ENCODE assay signal across 10 cellular contexts in the genomic region with DNA sequence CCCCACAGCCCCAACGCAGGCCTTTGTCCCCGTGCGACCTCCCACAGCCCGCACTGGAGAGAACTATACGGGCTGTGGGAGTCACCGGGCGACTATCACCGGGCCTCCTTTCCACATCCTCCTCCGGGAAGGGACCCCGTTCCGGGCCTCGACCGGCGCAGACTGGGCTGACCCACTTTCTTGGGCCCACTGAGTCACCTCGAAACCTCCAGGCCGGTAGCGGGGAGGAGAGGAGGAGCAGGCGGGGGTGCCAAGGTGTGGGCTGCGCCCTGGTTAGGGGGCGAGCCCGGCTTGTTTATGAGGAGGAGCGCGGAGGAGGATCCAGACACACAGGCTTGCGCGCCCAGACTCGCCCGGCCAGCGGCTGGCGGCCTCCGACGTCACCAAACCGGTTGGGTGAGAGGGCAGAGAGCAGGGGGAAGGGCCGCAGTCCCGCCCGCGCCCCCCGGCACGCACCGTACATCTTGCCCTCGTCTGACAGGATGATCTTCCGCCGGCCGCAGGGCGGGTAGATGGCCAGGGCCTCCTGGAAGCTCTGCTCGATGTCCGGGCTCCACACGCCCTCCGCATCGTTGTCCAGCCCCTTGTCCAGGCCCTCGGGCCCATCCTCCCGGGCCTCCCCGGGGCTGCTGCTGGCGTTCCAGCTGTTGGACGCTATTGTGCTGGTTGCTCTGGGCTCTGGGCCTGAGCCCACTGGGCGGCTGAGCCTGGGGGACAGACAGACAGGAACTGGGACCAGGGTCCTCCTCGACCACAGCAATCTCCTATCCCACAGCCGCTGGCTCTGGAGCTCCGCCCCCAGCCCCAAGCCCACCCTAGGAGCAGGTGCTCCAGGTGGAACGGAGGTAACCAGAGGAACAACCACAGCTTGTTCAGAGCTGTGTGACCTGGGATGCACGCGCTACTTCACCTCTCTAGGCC. TPM values are rescaled to one million over a fixed set of nuclear protein-coding genes. Genes with fewer than 3 reads are reported as not detected.
A peak's percentile ranks its signal among the peaks of the same experiment; 100 is the strongest.
DNase-seq lines count a peak whose midpoint lies in the region; ATAC-seq, FAIRE-seq and TF ChIP-seq lines count a peak whose summit lies in the region.
"Had no signal": no experiment of that assay in that cellular context is flagged by ENCODE, and none has a peak within 500 bp of the region (broad histone marks: within the 10 kb centered on the region; RNA-seq: fewer than 3 reads in every experiment).

No MANE protein-coding gene starts in this region.

- DNase-seq in NCI-H2171 (lab: John Stamatoyannopoulos, UW) (peak; percentile 64), H1 (ENCODE audit: low read depth in 1 of 2, low spot score in 2 of 2) (peak in 1 of 2 experiments; percentile 95), lower lobe of right lung (peak; percentile 84), thyroid gland (peak; percentile 90 to 92), NCI-H446 (lab: John Stamatoyannopoulos, UW) (no peak), AG08396 (ENCODE audit: low spot score) (no peak)
- DNase-seq: stimulated activated CD4-positive, alpha-beta T cell treated with anti-CD3 and anti-CD28 coated beads, Interleukin-4, amount 100 ng/mL, for 24 hours had no signal

- intact Hi-C loops in lower lobe of right lung (cut with DNase I), result no loop called here
- intact Hi-C loops in thyroid gland (cut with DNase I), result no loop called here

- peaks cover 0 to 17% of the 10 kb centered on the region in 2 experiments; a peak in 2 of 4 replicates for H3K79me2 ChIP-seq in H1 (ENCODE audit: control insufficient read depth in 1 of 2, insufficient read depth in 2 of 2, low read length in 2 of 2)

- peaks cover 0 to 9% of the 10 kb centered on the region in 2 experiments for H4K20me1 ChIP-seq in H1 (replicated peaks in 1 of 2; ENCODE audit: control insufficient read depth in 1 of 2, insufficient read depth in 2 of 2, low read length in 2 of 2)

- TF ChIP-seq RAD21 in H1 (IDR thresholded peaks at IDR 0.05 in 1 of 2, conservative IDR thresholded peaks at IDR 0.05 in 1 of 2; ENCODE audit: low read depth in 2 of 2, low read length in 2 of 2), result no peak; a peak in 1 of 4 replicates

- peak overlapping the region; percentile 27 for H3K4ac ChIP-seq in H1 (replicated peaks; ENCODE audit: insufficient read length, low read depth, low read length)

- 10% methylated on average over 53 of the region's 61 CpGs; no CpG with 5 or more reads in 1 of the 2 experiments for WGBS in H1 (ENCODE audit: extremely low coverage in 1 of 2, insufficient coverage in 1 of 2, insufficient read length in 1 of 2, insufficient replicate concordance in 2 of 2, low coverage in 1 of 2, low lambda C conversion rate in 2 of 2, missing lambda C conversion rate in 1 of 2), 2 experiments
- 33 to 42% methylated on average over 38 to 49 of the region's 61 CpGs for WGBS in thyroid gland, 2 donors

- H2AFZ ChIP-seq in H1 (ENCODE audit: low read length), result no peak overlapping the region

- TF ChIP-seq EP300 in H1 (IDR thresholded peaks at IDR 0.05; ENCODE audit: borderline replicate concordance in 1 of 2, low read depth in 2 of 2, low read length in 2 of 2), result peak; percentile 73 to 93

- H2BK12ac ChIP-seq in H1 (ENCODE audit: low read depth, low read length), result peak overlapping the region; percentile 100

- POLR2A ChIA-PET in H1 (lab: Charles Lee; ENCODE audit: partially characterized antibody), result interaction anchor here (0.5 to 37.6 kb wide), 9 partner anchors 7 to 278 kb away, joined by 3 to 1319 read pairs (median 4); a partner anchor contains a TSS

- peaks cover 0 to 8% (median 1%) of the 10 kb centered on the region in 4 experiments; a peak in 1 of 8 replicates for H3K36me3 ChIP-seq in H1 (ENCODE audit: control insufficient read depth in 2 of 4, insufficient read depth in 4 of 4, low read length in 3 of 4)
- H3K36me3 ChIP-seq in lower lobe of right lung, result peaks cover 15% of the 10 kb centered on the region
- H3K36me3 ChIP-seq in thyroid gland, result no peaks in the 10 kb centered on the region

- peak overlapping the region; percentile 46 for H4K5ac ChIP-seq in H1 (ENCODE audit: insufficient read length, low read depth, low read length)

- peak in 1 of 2 experiments; percentile 97; a peak in 2 of 3 replicates for TF ChIP-seq POLR2A in H1 (IDR thresholded peaks at IDR 0.05; ENCODE audit: control extremely low read depth in 1 of 2, low read depth in 2 of 2, low read length in 2 of 2)
- TF ChIP-seq POLR2A in thyroid gland (IDR thresholded peaks at IDR 0.05), result peak in 1 of 2 donors; percentile 62

- H3K9me3 ChIP-seq in H1 (ENCODE audit: insufficient read depth in 2 of 2, low read depth in 1 of 2, low read length in 1 of 2), result no peaks in the 10 kb centered on the region
- H3K9me3 ChIP-seq in lower lobe of right lung, result no peaks in the 10 kb centered on the region
- no peaks in the 10 kb centered on the region for H3K9me3 ChIP-seq in thyroid gland

- FAIRE-seq in H1 (lab: Jason Lieb, UNC), result no peak

- peak overlapping the region; percentile 93 for H2BK20ac ChIP-seq in H1 (ENCODE audit: low read length)

- peak overlapping the region; percentile 94 for H2AK5ac ChIP-seq in H1 (ENCODE audit: low read depth, low read length)

- peak overlapping the region; percentile 96 for H4K8ac ChIP-seq in H1 (ENCODE audit: extremely low read depth, insufficient read depth, low read length)

- no peak overlapping the region for H3K23ac ChIP-seq in H1 (ENCODE audit: insufficient read length)

- H3K4me3 ChIP-seq in H1 (ENCODE audit: extremely low read depth in 1 of 4, insufficient read depth in 2 of 4, low read depth in 3 of 4, low read length in 4 of 4) (peak overlapping the region; percentile 9 to 60 (median 45); a peak in 7 of 8 replicates), lower lobe of right lung (peak overlapping the region; percentile 19), thyroid gland (replicated peaks in 1 of 3) (no peak overlapping the region)

- H3K9ac ChIP-seq in H1 (replicated peaks in 1 of 4; ENCODE audit: extremely low read depth in 1 of 4, low read depth in 3 of 4, low read length in 3 of 4), result peak overlapping the region; percentile 61 to 79 (median 75)

- TF ChIP-seq CTCF in H1 (IDR thresholded peaks at IDR 0.05; ENCODE audit: control extremely low read depth in 1 of 3, insufficient read depth in 1 of 3, low read depth in 1 of 3, low read length in 3 of 3) (no peak), lower lobe of right lung (IDR thresholded peaks at IDR 0.05) (no peak), thyroid gland (IDR thresholded peaks at IDR 0.05) (no peak)

- H3K4me1 ChIP-seq in H1 (replicated peaks in 1 of 4; ENCODE audit: control insufficient read depth in 3 of 4, insufficient read depth in 4 of 4, low read length in 3 of 4) (peaks cover 21 to 57% (median 48%) of the 10 kb centered on the region in 4 experiments), lower lobe of right lung (peaks cover 62% of the 10 kb centered on the region), thyroid gland (peaks cover 34 to 49% of the 10 kb centered on the region in 2 donors)

- CTCF ChIA-PET in H1 (lab: Charles Lee; ENCODE audit: partially characterized antibody), result interaction anchor here (0.6 to 3.6 kb wide), 17 partner anchors 9 to 1140 kb away, joined by 3 to 13 read pairs (median 4); a partner anchor contains a TSS

- peaks cover 9% of the 10 kb centered on the region for H3K79me1 ChIP-seq in H1 (ENCODE audit: low read depth, low read length)

- H2BK5ac ChIP-seq in H1 (ENCODE audit: low read depth, low read length), result peak overlapping the region; percentile 99

- peak; percentile 87 for ATAC-seq in lower lobe of right lung
- no peak for ATAC-seq in HG03159 (IDR thresholded peaks at IDR 0.05; ENCODE audit: unreplicated experiment)
- ATAC-seq in GM21390 (IDR thresholded peaks at IDR 0.05; ENCODE audit: unreplicated experiment), result no peak

- H3K27me3 ChIP-seq in H1 (replicated peaks in 1 of 4; ENCODE audit: control insufficient read depth in 3 of 4, extremely low read depth in 1 of 4, insufficient read depth in 3 of 4, low read length in 3 of 4) (no peaks in the 10 kb centered on the region), lower lobe of right lung (ENCODE audit: low read depth) (no peaks in the 10 kb centered on the region), thyroid gland (no peaks in the 10 kb centered on the region)

- peak overlapping the region; percentile 77 for H3K56ac ChIP-seq in H1 (replicated peaks; ENCODE audit: insufficient read length, low read depth, low read length)

- H2BK15ac ChIP-seq in H1 (ENCODE audit: low read length), result peak overlapping the region; percentile 88

- H3K14ac ChIP-seq in H1 (ENCODE audit: insufficient read length), result no peak overlapping the region

- peak overlapping the region; percentile 97 for H3K27ac ChIP-seq in H1 (ENCODE audit: low read depth, low read length)
- peak overlapping the region; percentile 86 for H3K27ac ChIP-seq in lower lobe of right lung
- peak overlapping the region; percentile 81 to 87 (median 85) for H3K27ac ChIP-seq in thyroid gland

- H3K23me2 ChIP-seq in H1 (ENCODE audit: low read depth, low read length), result peaks cover 8% of the 10 kb centered on the region

- H3K4me2 ChIP-seq in H1 (ENCODE audit: insufficient read depth in 1 of 2, low read depth in 2 of 2, low read length in 2 of 2), result peak overlapping the region; percentile 71 to 78

- peak overlapping the region; percentile 67 for H4K91ac ChIP-seq in H1 (replicated peaks; ENCODE audit: insufficient read length, low read length)

- H2BK120ac ChIP-seq in H1 (replicated peaks; ENCODE audit: low read depth, low read length), result peak overlapping the region; percentile 58

- peak overlapping the region; percentile 96 for H3K18ac ChIP-seq in H1 (ENCODE audit: extremely low read depth, low read length)

RNA-seq across cellular contexts. Expression of a gene that starts 10.6 kb away (rescaled TPM):
- total RNA-seq in H1 (2021; fragmentation: NEBNext Ultra II Directional; extraction: Animal tissue kit (Norgen Biotek cat#: 25700)), result 27.0 and 28.7 TPM in 2 replicates
- polyA plus RNA-seq in H1 (2011; rRNA removed), result 20.1 and 31.0 TPM in 2 replicates
- polyA plus RNA-seq in H1 (2011; cell fraction: cytosol; rRNA removed), result 21.2 TPM
- 34.8 TPM for polyA plus RNA-seq in H1 (2011; cell fraction: nucleus; rRNA removed)
- 23.4 to 29.3 TPM (median 26.1 TPM) in 4 replicates for polyA plus RNA-seq in H1 (2012, experiment 1 of 2)
- polyA plus RNA-seq in H1 (2012, experiment 2 of 2), result 22.5 TPM
- polyA plus RNA-seq in H1 (2013, experiment 1 of 2), result 17.6 TPM
- 16.7 TPM for polyA plus RNA-seq in H1 (2013, experiment 2 of 2)
- polyA minus RNA-seq in H1 (2011; rRNA and poly(A)+ RNA removed), result 8.8 and 12.4 TPM in 2 replicates
- 9.2 TPM for polyA minus RNA-seq in H1 (2011; cell fraction: cytosol; rRNA and poly(A)+ RNA removed)
- 9.6 TPM for polyA minus RNA-seq in H1 (2011; cell fraction: nucleus; rRNA and poly(A)+ RNA removed)
- total RNA-seq in lower lobe of right lung (17.0 TPM), thyroid gland (10 to 100 TPM in 3 of 4 donors, 1 to 10 TPM in 1; 9.9 to 17.0 (median 11.2) TPM)

RNA-seq across cellular contexts. Expression of a gene that starts 18.1 kb away (rescaled TPM):
- 1,893 and 1,923 TPM in 2 replicates for total RNA-seq in H1 (2021; fragmentation: NEBNext Ultra II Directional; extraction: Animal tissue kit (Norgen Biotek cat#: 25700))
- polyA plus RNA-seq in H1 (2011; rRNA removed), result 2,801 and 2,948 TPM in 2 replicates
- polyA plus RNA-seq in H1 (2011; cell fraction: cytosol; rRNA removed), result 3,231 TPM
- 2,819 TPM for polyA plus RNA-seq in H1 (2011; cell fraction: nucleus; rRNA removed)
- 2,565 to 3,012 TPM (median 2,684 TPM) in 4 replicates for polyA plus RNA-seq in H1 (2012, experiment 1 of 2)
- 2,057 TPM for polyA plus RNA-seq in H1 (2012, experiment 2 of 2)
- polyA plus RNA-seq in H1 (2013, experiment 1 of 2), result 2,379 TPM
- 2,280 TPM for polyA plus RNA-seq in H1 (2013, experiment 2 of 2)
- polyA minus RNA-seq in H1 (2011; rRNA and poly(A)+ RNA removed), result 958 and 1,373 TPM in 2 replicates
- 907 TPM for polyA minus RNA-seq in H1 (2011; cell fraction: cytosol; rRNA and poly(A)+ RNA removed)
- 793 TPM for polyA minus RNA-seq in H1 (2011; cell fraction: nucleus; rRNA and poly(A)+ RNA removed)
- total RNA-seq in lower lobe of right lung, result 1,025 TPM
- total RNA-seq in thyroid gland, result 1,000 to 10,000 TPM; 1,123 to 2,881 (median 1,235) TPM

RNA-seq across cellular contexts. Expression of a gene that starts 26.4 kb away (rescaled TPM):
- 5.0 and 6.8 TPM in 2 replicates for total RNA-seq in H1 (2021; fragmentation: NEBNext Ultra II Directional; extraction: Animal tissue kit (Norgen Biotek cat#: 25700))
- 3.2 and 4.4 TPM in 2 replicates for polyA plus RNA-seq in H1 (2011; rRNA removed)
- 4.1 TPM for polyA plus RNA-seq in H1 (2011; cell fraction: cytosol; rRNA removed)
- 5.5 TPM for polyA plus RNA-seq in H1 (2011; cell fraction: nucleus; rRNA removed)
- 4.6 to 5.8 TPM (median 5.4 TPM) in 4 replicates for polyA plus RNA-seq in H1 (2012, experiment 1 of 2)
- 8.5 TPM for polyA plus RNA-seq in H1 (2012, experiment 2 of 2)
- 4.2 TPM for polyA plus RNA-seq in H1 (2013, experiment 1 of 2)
- 4.4 TPM for polyA plus RNA-seq in H1 (2013, experiment 2 of 2)
- polyA minus RNA-seq in H1 (2011; rRNA and poly(A)+ RNA removed), result 0.32 and 2.4 TPM in 2 replicates
- polyA minus RNA-seq in H1 (2011; cell fraction: cytosol; rRNA and poly(A)+ RNA removed), result 1.9 TPM
- 4.6 TPM for polyA minus RNA-seq in H1 (2011; cell fraction: nucleus; rRNA and poly(A)+ RNA removed)
- total RNA-seq in lower lobe of right lung (not detected), thyroid gland (not detected)
- total RNA-seq: NCI-H460 had no signal

RNA-seq across cellular contexts. Expression of a gene that starts 34.1 kb away (rescaled TPM):
- 16.1 and 16.4 TPM in 2 replicates for total RNA-seq in H1 (2021; fragmentation: NEBNext Ultra II Directional; extraction: Animal tissue kit (Norgen Biotek cat#: 25700))
- 17.0 and 19.2 TPM in 2 replicates for polyA plus RNA-seq in H1 (2011; rRNA removed)
- 19.6 TPM for polyA plus RNA-seq in H1 (2011; cell fraction: cytosol; rRNA removed)
- 21.5 TPM for polyA plus RNA-seq in H1 (2011; cell fraction: nucleus; rRNA removed)
- polyA plus RNA-seq in H1 (2012, experiment 1 of 2), result 11.7 to 17.9 TPM (median 16.0 TPM) in 4 replicates
- 22.8 TPM for polyA plus RNA-seq in H1 (2012, experiment 2 of 2)
- polyA plus RNA-seq in H1 (2013, experiment 1 of 2), result 8.4 TPM
- 8.7 TPM for polyA plus RNA-seq in H1 (2013, experiment 2 of 2)
- 17.3 and 24.8 TPM in 2 replicates for polyA minus RNA-seq in H1 (2011; rRNA and poly(A)+ RNA removed)
- polyA minus RNA-seq in H1 (2011; cell fraction: cytosol; rRNA and poly(A)+ RNA removed), result 15.8 TPM
- polyA minus RNA-seq in H1 (2011; cell fraction: nucleus; rRNA and poly(A)+ RNA removed), result 8.3 TPM
- total RNA-seq in lower lobe of right lung, result 9.0 TPM
- 1 to 10 TPM; 4.1 to 6.6 (median 6.2) TPM for total RNA-seq in thyroid gland

Comparison
In these comparisons a context has a peak if more than half of its experiments do, and no peak if none do; other contexts are left out.
1. DNase-seq: peak in NCI-H2171 (single experiment), lower lobe of right lung (single experiment) and thyroid gland (2 of 2); none in NCI-H446 (0 of 2) and AG08396 (single experiment).
2. H3K4me3 ChIP-seq: peak in H1 (4 of 4) and lower lobe of right lung (single experiment); none in thyroid gland (0 of 3).
3. ATAC-seq: peak in lower lobe of right lung (2 of 2); none in HG03159 (single experiment) and GM21390 (single experiment).
4. Peak in every context shown above with its lines, with median percentiles within 50 percentile points of each other: H3K27ac ChIP-seq.